In genomic region chr7:86653919-86654659, GRCh38 we compare ENCODE assay signal across 11 cellular contexts.
DNase-seq lines count a peak whose midpoint lies in the region; ATAC-seq and TF ChIP-seq lines count a peak whose summit lies in the region.
"Had no signal": no experiment of that assay in that cellular context is flagged by ENCODE, and none has a peak within 500 bp of the region (broad histone marks: within the 10 kb centered on the region; RNA-seq: fewer than 3 reads in every experiment).

No MANE protein-coding gene starts in this region.

- peak; percentile 14 for DNase-seq in HEK293T (ENCODE audit: extremely low spot score)
- peak; percentile 26 for DNase-seq in cerebellar cortex (ENCODE audit: low spot score)
- DNase-seq in left kidney (ENCODE audit: low read depth, low spot score), result peak; percentile 26
- DNase-seq in superior temporal gyrus (ENCODE audit: extremely low spot score), result peak; percentile 88
- DNase-seq in NCI-H1048 (lab: John Stamatoyannopoulos, UW), result no peak
- no peak for DNase-seq in NCI-H2227 treated with DMSO at 0.1 percent for 48 hours (lab: John Stamatoyannopoulos, UW)
- DNase-seq in SW480 (ENCODE audit: low spot score), result no peak
- DNase-seq: activated CD8-positive, alpha-beta memory T cell treated with anti-CD3 and anti-CD28 coated beads, Interleukin-2, amount 10 ng/mL, durations not matched to agents 7 days and 5 days; activated naive CD8-positive, alpha-beta T cell treated with anti-CD3 and anti-CD28 coated beads, Interleukin-2, amount 10 ng/mL, durations not matched to agents 7 days and 5 days; natural killer cell had no signal

- ATAC-seq in HG02970 (IDR thresholded peaks at IDR 0.05; ENCODE audit: low FRiP score, unreplicated experiment), result no peak
- ATAC-seq: activated CD8-positive, alpha-beta memory T cell treated with anti-CD3 and anti-CD28 coated beads, Interleukin-2, amount 10 ng/mL, durations not matched to agents 7 days and 5 days; natural killer cell had no signal

- POLR2A ChIA-PET in HEK293T (lab: Yijun Ruan, JAX), result no interaction called here

- CTCF ChIA-PET in HEK293T (lab: Yijun Ruan, JAX), result no interaction called here

TF ChIP-seq in HEK293T, 16 proteins besides CTCF, POLR2A, EP300 and RAD21:
- TF ChIP-seq FOXK2 (IDR thresholded peaks at IDR 0.05), result no peak
- no peak for TF ChIP-seq SUZ12 (IDR thresholded peaks at IDR 0.05)
- TF ChIP-seq ARNT (IDR thresholded peaks at IDR 0.05), result no peak
- no peak for TF ChIP-seq SP1 (IDR thresholded peaks at IDR 0.05)
- no peak for TF ChIP-seq BHLHE40 (IDR thresholded peaks at IDR 0.05; ENCODE audit: borderline replicate concordance)
- no peak for TF ChIP-seq TARDBP (IDR thresholded peaks at IDR 0.05)
- TF ChIP-seq L3MBTL2 (conservative IDR thresholded peaks at IDR 0.05), result no peak
- no peak for TF ChIP-seq ZNF384 (IDR thresholded peaks at IDR 0.05)
- TF ChIP-seq ELF4 (IDR thresholded peaks at IDR 0.05), result no peak
- no peak for TF ChIP-seq FOXA1 (IDR thresholded peaks at IDR 0.05)
- no peak for TF ChIP-seq CTBP1 (IDR thresholded peaks at IDR 0.05; ENCODE audit: borderline replicate concordance)
- no peak for TF ChIP-seq FOXM1 (IDR thresholded peaks at IDR 0.05; ENCODE audit: borderline replicate concordance)

Comparison
In these comparisons a context has a peak if more than half of its experiments do, and no peak if none do; other contexts are left out.
1. DNase-seq: peak in HEK293T (single experiment), cerebellar cortex (single experiment), left kidney (single experiment) and superior temporal gyrus (single experiment); none in NCI-H1048 (single experiment), NCI-H2227 treated with DMSO at 0.1 percent for 48 hours (single experiment) and SW480 (single experiment).